Comparison of ENCODE assay signal across 1 cellular context in the genomic region with DNA sequence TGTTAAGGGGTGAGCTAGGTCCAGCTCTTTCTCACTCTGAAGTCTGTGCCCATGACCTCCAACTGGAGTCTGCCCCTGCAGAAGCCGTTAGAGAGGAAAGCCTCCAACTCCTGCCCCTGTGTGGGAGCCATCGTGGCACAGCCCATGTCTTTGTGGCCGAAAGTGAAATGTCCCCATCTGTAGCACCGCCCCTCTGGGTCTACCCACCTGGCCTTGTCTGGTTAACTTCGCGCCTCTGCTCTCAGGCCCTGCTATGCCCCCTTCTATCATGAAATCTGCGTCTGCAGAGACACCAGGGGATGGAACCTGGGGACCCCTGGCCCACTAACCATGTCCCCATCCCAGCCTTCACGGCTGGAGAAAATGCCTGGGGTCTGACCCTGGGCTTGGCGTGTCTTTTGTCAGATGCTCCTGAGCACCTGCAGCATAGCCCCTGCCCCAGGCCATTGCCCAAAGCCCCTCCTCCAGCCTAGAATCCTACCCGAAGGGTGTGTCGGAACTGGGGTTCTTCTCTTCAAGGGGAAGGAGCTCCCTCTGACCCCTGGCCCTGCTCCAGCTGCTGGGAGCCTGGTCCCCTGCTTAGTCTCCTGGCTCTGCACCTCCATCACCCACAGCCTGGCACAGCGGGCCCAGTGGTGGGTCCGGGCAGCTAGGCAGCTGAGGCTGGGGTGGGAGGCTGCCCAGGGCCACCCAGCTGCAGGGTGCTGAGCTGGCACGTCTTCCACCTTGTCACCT.
TF ChIP-seq lines count a peak whose summit lies in the region.

No MANE protein-coding gene starts in this region.

TF ChIP-seq in GM12878, 131 proteins besides CTCF, POLR2A, EP300 and RAD21:
- TF ChIP-seq TCF12 (IDR thresholded peaks at IDR 0.05; ENCODE audit: low read depth, low read length) = 0 out of 2 replicates have a peak, but pooled peaks have one; percentile 21
- no peak for TF ChIP-seq RB1 (IDR thresholded peaks at IDR 0.05; ENCODE audit: borderline replicate concordance)
- no peak for TF ChIP-seq DPF2 (IDR thresholded peaks at IDR 0.05)
- TF ChIP-seq IRF4 (IDR thresholded peaks at IDR 0.05; ENCODE audit: low read depth, low read length) = no peak
